In the genomic region with DNA sequence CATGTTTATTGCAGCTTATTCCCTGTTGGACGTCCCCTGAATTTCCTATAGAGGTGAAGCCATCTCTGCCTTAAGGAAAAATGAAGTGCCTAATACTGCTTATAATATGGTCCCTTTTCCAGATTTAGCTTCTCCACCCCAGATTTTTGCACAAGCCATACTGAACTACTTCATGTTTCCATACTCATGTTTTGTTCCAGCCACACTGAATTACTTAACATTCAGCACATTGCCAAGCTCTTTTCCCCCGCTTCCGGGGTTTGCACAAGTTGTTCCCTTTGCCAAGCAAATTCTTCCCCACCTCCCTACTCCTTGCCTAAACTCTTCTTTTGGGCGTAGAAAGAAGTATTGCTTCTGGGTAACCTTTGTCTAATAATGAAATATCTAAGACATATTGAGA, we compare ENCODE assay signal across 9 cellular contexts. TPM values are rescaled to one million over a fixed set of nuclear protein-coding genes. Genes with fewer than 3 reads are reported as not detected.
DNase-seq lines count a peak whose midpoint lies in the region; ATAC-seq and TF ChIP-seq lines count a peak whose summit lies in the region.
"Had no signal": no experiment of that assay in that cellular context is flagged by ENCODE, and none has a peak within 500 bp of the region (broad histone marks: within the 10 kb centered on the region; RNA-seq: fewer than 3 reads in every experiment).

No MANE protein-coding gene starts in this region.

- H3K9me3 ChIP-seq in thoracic aorta = no peaks in the 10 kb centered on the region

- no peaks in the 10 kb centered on the region for H3K27me3 Mint-ChIP-seq in activated CD4-positive, alpha-beta T cell treated with anti-CD3 and anti-CD28 coated beads, Interleukin-2, amount 10 ng/mL, durations not matched to agents 24 days and 14 days

- peaks cover 7% of the 10 kb centered on the region for H3K9me3 Mint-ChIP-seq in activated CD4-positive, alpha-beta T cell treated with anti-CD3 and anti-CD28 coated beads, Interleukin-2, amount 10 ng/mL, durations not matched to agents 24 days and 14 days

- no peak for TF ChIP-seq CTCF in thoracic aorta (IDR thresholded peaks at IDR 0.05)

- DNase-seq in activated CD4-positive, alpha-beta T cell treated with anti-CD3 and anti-CD28 coated beads, Interleukin-2, amount 10 ng/mL, durations not matched to agents 24 days and 14 days = no peak
- DNase-seq in activated CD4-positive, alpha-beta T cell treated with anti-CD3 and anti-CD28 coated beads, Interleukin-2, amount 50 U/mL, for 4 hours = no peak
- DNase-seq in SKM-1 (lab: John Stamatoyannopoulos, UW; ENCODE audit: unreplicated experiment) = peak; percentile 81
- peak; percentile 12 for DNase-seq in germinal center (ENCODE audit: low spot score)
- DNase-seq in thoracic aorta (ENCODE audit: low spot score) = no peak
- DNase-seq in stimulated activated CD4-positive, alpha-beta T cell treated with anti-CD3 and anti-CD28 coated beads, Interleukin-4, amount 100 ng/mL, for 1 hour = no peak
- DNase-seq in HK-2 (ENCODE audit: unreplicated experiment) = no peak
- DNase-seq: NCI-H82 had no signal

- peak overlapping the region; percentile 76 to 91 for H3K27ac ChIP-seq in thoracic aorta

- ATAC-seq in thoracic aorta (ENCODE audit: insufficient number of reproducible peaks, low FRiP score, low read depth) = peak; percentile 54
- no peak for ATAC-seq in HG03025 (IDR thresholded peaks at IDR 0.05; ENCODE audit: low FRiP score, unreplicated experiment)

- no peaks in the 10 kb centered on the region for H3K27me3 ChIP-seq in thoracic aorta (replicated peaks; ENCODE audit: insufficient read depth)

- H3K27ac Mint-ChIP-seq in activated CD4-positive, alpha-beta T cell treated with anti-CD3 and anti-CD28 coated beads, Interleukin-2, amount 10 ng/mL, durations not matched to agents 24 days and 14 days = peak overlapping the region; percentile 16

- peaks cover 2% of the 10 kb centered on the region for H3K36me3 Mint-ChIP-seq in activated CD4-positive, alpha-beta T cell treated with anti-CD3 and anti-CD28 coated beads, Interleukin-2, amount 10 ng/mL, durations not matched to agents 24 days and 14 days (ENCODE audit: low read depth)

- peak overlapping the region; percentile 96 for H3K4me3 ChIP-seq in thoracic aorta

- peaks cover 49% of the 10 kb centered on the region for H3K4me1 Mint-ChIP-seq in activated CD4-positive, alpha-beta T cell treated with anti-CD3 and anti-CD28 coated beads, Interleukin-2, amount 10 ng/mL, durations not matched to agents 24 days and 14 days

- H3K4me1 ChIP-seq in thoracic aorta (ENCODE audit: control insufficient read depth in 1 of 2, low read depth in 2 of 2) = peaks cover 12 to 32% of the 10 kb centered on the region in 2 donors

- intact Hi-C loops in activated CD4-positive, alpha-beta T cell treated with anti-CD3 and anti-CD28 coated beads, Interleukin-2, amount 10 ng/mL, durations not matched to agents 24 days and 14 days (cut with micrococcal nuclease) = loop anchor here (5.0 kb wide), 2 partner anchors 91 to 361 kb away; a partner anchor contains a TSS

- no peaks in the 10 kb centered on the region for H3K36me3 ChIP-seq in thoracic aorta

- peak overlapping the region; percentile 86 for H3K4me3 Mint-ChIP-seq in activated CD4-positive, alpha-beta T cell treated with anti-CD3 and anti-CD28 coated beads, Interleukin-2, amount 10 ng/mL, durations not matched to agents 24 days and 14 days

RNA-seq across cellular contexts. Expression of a gene that starts 1.7 kb away (rescaled TPM):
- 68.3 and 69.4 TPM in 2 replicates for total RNA-seq in activated CD4-positive, alpha-beta T cell treated with anti-CD3 and anti-CD28 coated beads, Interleukin-2, amount 10 ng/mL, durations not matched to agents 24 days and 14 days
- total RNA-seq in thoracic aorta = 10 to 100 TPM; 11.4 to 31.0 TPM

RNA-seq across cellular contexts. Expression of a gene that starts 23.0 kb away (rescaled TPM):
- 1.3 and 1.5 TPM in 2 replicates for total RNA-seq in activated CD4-positive, alpha-beta T cell treated with anti-CD3 and anti-CD28 coated beads, Interleukin-2, amount 10 ng/mL, durations not matched to agents 24 days and 14 days
- total RNA-seq in thoracic aorta = 10 to 100 TPM in 1 of 2 donors, 1 to 10 TPM in 1; 8.3 to 12.2 TPM

Comparison
In these comparisons a context has a peak if more than half of its experiments do, and no peak if none do; other contexts are left out.
1. DNase-seq: peak in SKM-1 (single experiment) and germinal center (single experiment); none in activated CD4-positive, alpha-beta T cell treated with anti-CD3 and anti-CD28 coated beads, Interleukin-2, amount 10 ng/mL, durations not matched to agents 24 days and 14 days (single experiment), activated CD4-positive, alpha-beta T cell treated with anti-CD3 and anti-CD28 coated beads, Interleukin-2, amount 50 U/mL, for 4 hours (0 of 2), thoracic aorta (single experiment), stimulated activated CD4-positive, alpha-beta T cell treated with anti-CD3 and anti-CD28 coated beads, Interleukin-4, amount 100 ng/mL, for 1 hour (single experiment) and HK-2 (single experiment).